In the genomic region with DNA sequence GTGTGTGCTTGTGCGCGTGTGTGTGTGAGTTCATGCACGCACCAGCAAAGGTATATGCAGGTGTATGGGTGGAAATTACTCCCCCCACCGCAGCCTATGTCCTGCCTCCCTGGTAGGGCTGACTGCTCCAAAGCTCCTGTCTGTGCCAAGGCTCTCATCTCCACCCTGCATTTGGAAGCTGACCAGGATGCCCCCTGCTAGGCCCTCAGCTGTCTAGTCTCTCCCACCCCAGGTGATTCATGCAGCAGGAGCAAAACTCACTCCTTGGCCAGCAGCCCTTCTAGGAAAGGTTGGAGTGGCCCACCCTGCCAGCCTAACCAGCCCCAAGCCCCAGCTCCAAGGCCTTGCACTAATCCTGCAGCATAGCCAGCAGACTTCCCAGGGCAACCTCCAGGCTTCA, we compare ENCODE assay signal across 22 cellular contexts.
"Had no signal": no experiment of that assay in that cellular context is flagged by ENCODE, and none has a peak within 500 bp of the region (broad histone marks: within the 10 kb centered on the region; RNA-seq: fewer than 3 reads in every experiment).

No MANE protein-coding gene starts in this region.

- H3K9me3 ChIP-seq: ascending aorta, colonic mucosa, neutrophil, transverse colon, uterus had no signal

- H3K36me3 Mint-ChIP-seq: activated naive CD4-positive, alpha-beta T cell treated with anti-CD3 and anti-CD28 coated beads, Interleukin-2, amount 10 ng/mL, durations not matched to agents 7 days and 5 days; natural killer cell had no signal

- H3K4me3 ChIP-seq: ascending aorta, colonic mucosa, lung, transverse colon, uterus had no signal

- DNase-seq: activated CD4-positive, alpha-beta T cell treated with anti-CD3 and anti-CD28 coated beads for 1 hour; activated CD8-positive, alpha-beta memory T cell treated with anti-CD3 and anti-CD28 coated beads for 24 hours; activated CD8-positive, alpha-beta memory T cell treated with anti-CD3 and anti-CD28 coated beads, Interleukin-2, amount 50 U/mL, for 48 hours; activated effector memory CD4-positive, alpha-beta T cell treated with Interleukin-2 at 50 U/mL for 16 hours; activated naive CD4-positive, alpha-beta T cell treated with anti-CD3 and anti-CD28 coated beads, Interleukin-2, amount 10 ng/mL, durations not matched to agents 7 days and 5 days; activated T-cell treated with anti-CD3 and anti-CD28 coated beads, Interleukin-2, amount 50 U/mL, for 48 hours; colonic mucosa; endodermal cell; foreskin melanocyte; islet precursor cell; natural killer cell; stimulated activated CD4-positive, alpha-beta T cell treated with anti-CD3 and anti-CD28 coated beads, Interleukin-1b, Interleukin-23, amount 100 ng/mL, for 48 hours; stimulated activated naive CD4-positive, alpha-beta T cell treated with Interleukin-2 at 50 U/mL for 16 hours; transverse colon; uterus had no signal

- H3K4me3 Mint-ChIP-seq: activated naive CD4-positive, alpha-beta T cell treated with anti-CD3 and anti-CD28 coated beads, Interleukin-2, amount 10 ng/mL, durations not matched to agents 7 days and 5 days; central memory CD8-positive, alpha-beta T cell; endodermal cell; natural killer cell had no signal

- H3K4me1 ChIP-seq: ascending aorta, colonic mucosa, parathyroid adenoma, transverse colon, uterus had no signal

- H3K27ac Mint-ChIP-seq: activated naive CD4-positive, alpha-beta T cell treated with anti-CD3 and anti-CD28 coated beads, Interleukin-2, amount 10 ng/mL, durations not matched to agents 7 days and 5 days; endodermal cell; natural killer cell had no signal

- H3K27ac ChIP-seq: ascending aorta, colonic mucosa, epithelial cell of prostate, neutrophil, parathyroid adenoma, transverse colon, uterus, VCaP had no signal

- H3K9me3 Mint-ChIP-seq: activated naive CD4-positive, alpha-beta T cell treated with anti-CD3 and anti-CD28 coated beads, Interleukin-2, amount 10 ng/mL, durations not matched to agents 7 days and 5 days; central memory CD8-positive, alpha-beta T cell; endodermal cell; natural killer cell had no signal

- H3K9ac ChIP-seq: parathyroid adenoma had no signal

- H3K36me3 ChIP-seq: ascending aorta, colonic mucosa, neutrophil, transverse colon, uterus had no signal

- H3K4me1 Mint-ChIP-seq: activated naive CD4-positive, alpha-beta T cell treated with anti-CD3 and anti-CD28 coated beads, Interleukin-2, amount 10 ng/mL, durations not matched to agents 7 days and 5 days; central memory CD8-positive, alpha-beta T cell; natural killer cell had no signal
